23 cellular contexts compared by ENCODE assay signal in genomic region chr3:123774474-123774873, GRCh38.
A peak's percentile ranks its signal among the peaks of the same experiment; 100 is the strongest.
DNase-seq lines count a peak whose midpoint lies in the region; ATAC-seq, FAIRE-seq and TF ChIP-seq lines count a peak whose summit lies in the region.
"Had no signal": no experiment of that assay in that cellular context is flagged by ENCODE, and none has a peak within 500 bp of the region (broad histone marks: within the 10 kb centered on the region; RNA-seq: fewer than 3 reads in every experiment).

No MANE protein-coding gene starts in this region.

- H3K14ac ChIP-seq in IMR-90 (replicated peaks; ENCODE audit: low read depth, low read length), result 0 out of 2 replicates have a peak overlapping the region, but pooled peaks have one; percentile 48

- H3K4ac ChIP-seq in IMR-90 (ENCODE audit: low read depth, low read length), result peak overlapping the region; percentile 77

- TF ChIP-seq POLR2A in IMR-90 (IDR thresholded peaks at IDR 0.05; ENCODE audit: low read depth, low read length) (no peak), gastroesophageal sphincter (IDR thresholded peaks at IDR 0.05) (no peak), HepG2 (IDR thresholded peaks at IDR 0.05; ENCODE audit: insufficient read depth in 1 of 2, low read depth in 2 of 2, low read length in 2 of 2) (no peak)

- peak overlapping the region; percentile 87 for H2BK120ac ChIP-seq in IMR-90 (ENCODE audit: low read depth, low read length)

- peaks cover 41 to 63% of the 10 kb centered on the region in 2 experiments for H3K79me1 ChIP-seq in IMR-90 (ENCODE audit: low read depth in 1 of 2, low read length in 2 of 2)

- peak overlapping the region; percentile 16 to 69; a peak in 2 of 4 replicates for H4K8ac ChIP-seq in IMR-90 (ENCODE audit: low read depth in 2 of 2, low read length in 2 of 2)

- H3K9me1 ChIP-seq in IMR-90 (ENCODE audit: insufficient read depth, low read length), result peaks cover 36% of the 10 kb centered on the region

- CTCF ChIA-PET in IMR-90 (lab: Yijun Ruan, JAX), result no interaction called here
- CTCF ChIA-PET in HepG2 (lab: Yijun Ruan, JAX; ENCODE audit: low intra/inter-chr PET ratio, low total read pairs), result no interaction called here

- H3K4me1 Mint-ChIP-seq in progenitor cell of endocrine pancreas (ENCODE audit: low read depth), result no peaks in the 10 kb centered on the region
- H3K4me1 Mint-ChIP-seq in immature natural killer cell, result no peaks in the 10 kb centered on the region
- H3K4me1 Mint-ChIP-seq: CD4-positive, CD25-positive, alpha-beta regulatory T cell had no signal

- TF ChIP-seq RAD21 in IMR-90 (IDR thresholded peaks at IDR 0.05; ENCODE audit: low read length), result no peak
- no peak for TF ChIP-seq RAD21 in HepG2 (CRISPR knock-in tag; IDR thresholded peaks at IDR 0.05)

- peak overlapping the region; percentile 25; the same call in 1 of the 2 replicates for H3K56ac ChIP-seq in IMR-90 (ENCODE audit: extremely low read depth, insufficient read depth, low read length)

- WGBS in IMR-90 (ENCODE audit: extremely low coverage in 2 of 2, insufficient read length in 1 of 2), 2 experiments, result no CpG with 5 or more reads among the region's 3 CpGs
- whole genome bisulfite sequencing in gastroesophageal sphincter (ENCODE audit: low coverage in 1 of 2), 2 donors, result 89 to 100% methylated on average over 1 to 3 of the region's 3 CpGs
- 98% methylated on average over 3 of the region's 3 CpGs for WGBS in HepG2 (ENCODE audit: low lambda C conversion rate)

- H2AFZ ChIP-seq in IMR-90 (replicated peaks; ENCODE audit: low read length, poor library complexity), result no peak overlapping the region
- no peak overlapping the region for H2AFZ ChIP-seq in osteoblast (ENCODE audit: low read length)
- H2AFZ ChIP-seq in HepG2 (ENCODE audit: low read length), result no peak overlapping the region

- intact Hi-C loops in IMR-90 (cut with micrococcal nuclease) (no loop called here), HepG2 (cut with micrococcal nuclease; ENCODE audit: unreplicated experiment) (loop anchor here (1.0 kb wide), 1 partner anchor 20 kb away; no protein-coding TSS in a partner anchor)

- no peak for ATAC-seq in IMR-90 (ENCODE audit: low read depth)
- ATAC-seq in gastroesophageal sphincter, result peak; percentile 9
- ATAC-seq in thoracic aorta (ENCODE audit: insufficient number of reproducible peaks, low FRiP score, low read depth), result no peak
- no peak for ATAC-seq in HepG2
- no peak for ATAC-seq in GM18907 (IDR thresholded peaks at IDR 0.05; ENCODE audit: unreplicated experiment)

- H2AK5ac ChIP-seq in IMR-90 (ENCODE audit: low read depth, low read length), result 0 out of 2 replicates have a peak overlapping the region, but pooled peaks have one; percentile 50

- H4K91ac ChIP-seq in IMR-90 (ENCODE audit: insufficient read depth, low read depth, low read length), result peak overlapping the region; percentile 54; the same call in 1 of the 2 replicates

- H3K4me3 Mint-ChIP-seq in progenitor cell of endocrine pancreas (ENCODE audit: low read depth), result no peak overlapping the region
- H3K4me3 Mint-ChIP-seq in immature natural killer cell, result no peak overlapping the region
- H3K4me3 Mint-ChIP-seq: CD4-positive, CD25-positive, alpha-beta regulatory T cell had no signal

- H3K4me2 ChIP-seq in IMR-90 (ENCODE audit: low read depth, low read length), result no peak overlapping the region
- peak overlapping the region; percentile 12 for H3K4me2 ChIP-seq in osteoblast (ENCODE audit: insufficient read depth, low read length)
- no peak overlapping the region for H3K4me2 ChIP-seq in HepG2 (ENCODE audit: low read depth, low read length)
- H3K4me2 ChIP-seq: KMS-11 had no signal

- H3K27ac Mint-ChIP-seq in progenitor cell of endocrine pancreas (no peak overlapping the region), immature natural killer cell (no peak overlapping the region)
- H3K27ac Mint-ChIP-seq: CD4-positive, CD25-positive, alpha-beta regulatory T cell had no signal

- H3K27me3 ChIP-seq in IMR-90 (ENCODE audit: control insufficient read depth, insufficient read depth, low read length), result no peaks in the 10 kb centered on the region
- H3K27me3 ChIP-seq in gastroesophageal sphincter, result no peaks in the 10 kb centered on the region
- no peaks in the 10 kb centered on the region for H3K27me3 ChIP-seq in osteoblast (ENCODE audit: insufficient read depth, low read length)
- no peaks in the 10 kb centered on the region for H3K27me3 ChIP-seq in thoracic aorta (replicated peaks; ENCODE audit: insufficient read depth)
- H3K27me3 ChIP-seq in HepG2 (ENCODE audit: control insufficient read depth in 1 of 2, insufficient read depth in 2 of 2, low read length in 2 of 2), result no peaks in the 10 kb centered on the region
- H3K27me3 ChIP-seq: BE2C had no signal

- no peaks in the 10 kb centered on the region for H3K36me3 Mint-ChIP-seq in progenitor cell of endocrine pancreas (ENCODE audit: insufficient read depth)
- H3K36me3 Mint-ChIP-seq in immature natural killer cell, result no peaks in the 10 kb centered on the region
- H3K36me3 Mint-ChIP-seq: CD4-positive, CD25-positive, alpha-beta regulatory T cell had no signal

- H3K9me3 Mint-ChIP-seq in progenitor cell of endocrine pancreas (ENCODE audit: low read depth) (no peaks in the 10 kb centered on the region), immature natural killer cell (no peaks in the 10 kb centered on the region)
- H3K9me3 Mint-ChIP-seq: CD4-positive, CD25-positive, alpha-beta regulatory T cell had no signal

- FAIRE-seq in HepG2 (lab: Jason Lieb, UNC), result no peak
- FAIRE-seq: A204.1, GM19239 had no signal

- no peak for TF ChIP-seq CTCF in IMR-90 (conservative IDR thresholded peaks at IDR 0.05; ENCODE audit: low read depth, low read length)
- no peak for TF ChIP-seq CTCF in gastroesophageal sphincter (IDR thresholded peaks at IDR 0.05)
- no peak for TF ChIP-seq CTCF in osteoblast (IDR thresholded peaks at IDR 0.05; ENCODE audit: extremely low read depth, low read depth, low read length)
- TF ChIP-seq CTCF in thoracic aorta (IDR thresholded peaks at IDR 0.05), result no peak
- no peak for TF ChIP-seq CTCF in HepG2 (CRISPR knock-in tag; IDR thresholded peaks at IDR 0.05)
- TF ChIP-seq CTCF in progenitor cell of endocrine pancreas (IDR thresholded peaks at IDR 0.05; ENCODE audit: unreplicated experiment), result no peak

- no peak for DNase-seq in IMR-90
- no peak for DNase-seq in osteoblast (ENCODE audit: insufficient read length, low spot score, missing footprints)
- no peak for DNase-seq in thoracic aorta (ENCODE audit: low spot score)
- DNase-seq in HepG2 (ENCODE audit: low spot score), result no peak
- no peak for DNase-seq in progenitor cell of endocrine pancreas (ENCODE audit: low spot score, unreplicated experiment)
- no peak for DNase-seq in immature natural killer cell
- DNase-seq: CD4-positive, CD25-positive, alpha-beta regulatory T cell; COR-L47; DMS 273 treated with DMSO at 0.1 percent for 48 hours; DND-41; MV-4-11; NCI-H1417; NCI-H187; NCI-H2107; NCI-H510A treated with DMSO at 0.1 percent for 48 hours; NCI-H774; OCI-M1 had no signal

- H3K79me2 ChIP-seq in osteoblast (ENCODE audit: insufficient read depth, low read length), result peaks cover 34% of the 10 kb centered on the region
- peaks cover 12% of the 10 kb centered on the region for H3K79me2 ChIP-seq in HepG2 (ENCODE audit: insufficient read depth, low read length)

- peak overlapping the region; percentile 90 for H4K5ac ChIP-seq in IMR-90 (ENCODE audit: low read depth, low read length)

- H2BK20ac ChIP-seq in IMR-90 (ENCODE audit: low read depth, low read length), result peak overlapping the region; percentile 95

- peak overlapping the region; percentile 80; the same call in 1 of the 2 replicates for H3K27ac ChIP-seq in IMR-90 (ENCODE audit: insufficient read depth, low read length)
- peak overlapping the region in 3 of 4 donors; percentile 57 to 67 (median 66) for H3K27ac ChIP-seq in gastroesophageal sphincter
- H3K27ac ChIP-seq in osteoblast (ENCODE audit: low read depth, low read length), result peak overlapping the region; percentile 26
- peak overlapping the region; percentile 76 to 92 for H3K27ac ChIP-seq in thoracic aorta
- no peak overlapping the region for H3K27ac ChIP-seq in HepG2 (ENCODE audit: extremely low read length, insufficient read depth, low read length)
- H3K27ac ChIP-seq: KMS-11 had no signal

- peak overlapping the region; percentile 64 for H2BK5ac ChIP-seq in IMR-90 (ENCODE audit: low read depth, low read length, poor library complexity, severe bottlenecking)

- H3K23ac ChIP-seq in IMR-90 (ENCODE audit: low read depth, low read length), result peak overlapping the region; percentile 48; the same call in 1 of the 2 replicates

- POLR2A ChIA-PET in IMR-90 (lab: Charles Lee; ENCODE audit: unreplicated experiment) (interaction anchor here (1.2 kb wide), 1 partner anchor 33 kb away, joined by 3 read pairs; no protein-coding TSS in a partner anchor), HepG2 (lab: Yijun Ruan, JAX) (no interaction called here)

- H2BK15ac ChIP-seq in IMR-90 (ENCODE audit: low read depth, low read length), result peak overlapping the region; percentile 71; the same call in 1 of the 3 replicates

- dilution Hi-C loops in IMR-90 (cut with HindIII; ENCODE audit: low sequenced_read_pairs, unreplicated experiment), result no loop called here

- no peaks in the 10 kb centered on the region for H3K27me3 Mint-ChIP-seq in progenitor cell of endocrine pancreas
- peaks cover 0 to 9% (median 3%) of the 10 kb centered on the region in 3 donors for H3K27me3 Mint-ChIP-seq in immature natural killer cell (ENCODE audit: low read depth in 3 of 3)

- H3K9me3 ChIP-seq in IMR-90 (ENCODE audit: control insufficient read depth, insufficient read depth, low read length), result no peaks in the 10 kb centered on the region
- no peaks in the 10 kb centered on the region for H3K9me3 ChIP-seq in gastroesophageal sphincter
- H3K9me3 ChIP-seq in osteoblast (ENCODE audit: low read depth, low read length), result no peaks in the 10 kb centered on the region
- no peaks in the 10 kb centered on the region for H3K9me3 ChIP-seq in thoracic aorta
- no peaks in the 10 kb centered on the region for H3K9me3 ChIP-seq in HepG2 (ENCODE audit: low read length)
- H3K9me3 ChIP-seq: BE2C had no signal

- no peak for TF ChIP-seq EP300 in gastroesophageal sphincter (IDR thresholded peaks at IDR 0.05)
- no peak for TF ChIP-seq EP300 in HepG2 (IDR thresholded peaks at IDR 0.05; ENCODE audit: low read depth in 2 of 2, low read length in 2 of 2)
- TF ChIP-seq EP300 in HepG2 (CRISPR knock-in tag; IDR thresholded peaks at IDR 0.05; ENCODE audit: borderline replicate concordance), result no peak

- peaks cover 20% of the 10 kb centered on the region for H3K4me1 ChIP-seq in IMR-90 (ENCODE audit: control insufficient read depth, insufficient read depth, low read length)
- peaks cover 3 to 36% (median 8%) of the 10 kb centered on the region in 3 donors for H3K4me1 ChIP-seq in gastroesophageal sphincter
- peaks cover 19% of the 10 kb centered on the region for H3K4me1 ChIP-seq in osteoblast (ENCODE audit: insufficient read depth, low read length)
- peaks cover 24 to 60% of the 10 kb centered on the region in 2 donors for H3K4me1 ChIP-seq in thoracic aorta (ENCODE audit: control insufficient read depth in 1 of 2, low read depth in 2 of 2)
- peaks cover 22% of the 10 kb centered on the region for H3K4me1 ChIP-seq in HepG2 (ENCODE audit: insufficient read depth, low read length)

- no peaks in the 10 kb centered on the region for H4K20me1 ChIP-seq in IMR-90 (ENCODE audit: insufficient read depth, low read length)
- no peaks in the 10 kb centered on the region for H4K20me1 ChIP-seq in osteoblast (ENCODE audit: insufficient read depth, low read length)
- H4K20me1 ChIP-seq in HepG2 (ENCODE audit: insufficient read depth, low read length), result no peaks in the 10 kb centered on the region

- no peak overlapping the region for H3K9ac ChIP-seq in IMR-90 (ENCODE audit: low read depth, low read length)
- H3K9ac ChIP-seq in HepG2 (ENCODE audit: insufficient read depth, low read depth, low read length), result no peak overlapping the region
- H3K9ac ChIP-seq: KMS-11 had no signal

- no TSS peak for BruUV-seq in IMR-90 (replicated peaks; lab: Mats Ljungman, UMichigan)
- BruUV-seq in HepG2 (replicated peaks; lab: Mats Ljungman, UMichigan), result no TSS peak

- no peak overlapping the region for H3K4me3 ChIP-seq in IMR-90 (ENCODE audit: insufficient read depth, low read depth, low read length)
- no peak overlapping the region for H3K4me3 ChIP-seq in gastroesophageal sphincter
- no peak overlapping the region for H3K4me3 ChIP-seq in osteoblast (ENCODE audit: insufficient read depth, low read length)
- H3K4me3 ChIP-seq in thoracic aorta, result peak overlapping the region; percentile 20
- H3K4me3 ChIP-seq in HepG2 (replicated peaks in 1 of 3; ENCODE audit: insufficient read depth in 1 of 3, low read depth in 2 of 3, low read length in 3 of 3), result no peak overlapping the region

- H3K36me3 ChIP-seq in IMR-90 (ENCODE audit: control insufficient read depth, insufficient read depth, low read length) (peaks cover 31% of the 10 kb centered on the region), gastroesophageal sphincter (no peaks in the 10 kb centered on the region), osteoblast (ENCODE audit: insufficient read depth, low read length) (peaks cover 18% of the 10 kb centered on the region), thoracic aorta (no peaks in the 10 kb centered on the region), HepG2 (replicated peaks in 1 of 2; ENCODE audit: control insufficient read depth in 1 of 2, insufficient read depth in 2 of 2, low read length in 2 of 2) (no peaks in the 10 kb centered on the region; a peak in 3 of 5 replicates)
- H3K36me3 ChIP-seq: BE2C had no signal

- in situ Hi-C loops in IMR-90 (cut with MboI; ENCODE audit: low sequenced_read_pairs), result no loop called here
- in situ Hi-C loops in HepG2 (cut with HindIII; ENCODE audit: extremely low pct_ligation_motif_present, low pct_unique_long_range_greater_than_20kb), result no loop called here

- H2AK9ac ChIP-seq in IMR-90 (replicated peaks; ENCODE audit: low read depth, low read length, poor library complexity), result no peak overlapping the region

- H3K18ac ChIP-seq in IMR-90 (ENCODE audit: low read depth, low read length), result peak overlapping the region; percentile 94
